Comparison of ENCODE assay signal across 1 cellular context in the genomic region with DNA sequence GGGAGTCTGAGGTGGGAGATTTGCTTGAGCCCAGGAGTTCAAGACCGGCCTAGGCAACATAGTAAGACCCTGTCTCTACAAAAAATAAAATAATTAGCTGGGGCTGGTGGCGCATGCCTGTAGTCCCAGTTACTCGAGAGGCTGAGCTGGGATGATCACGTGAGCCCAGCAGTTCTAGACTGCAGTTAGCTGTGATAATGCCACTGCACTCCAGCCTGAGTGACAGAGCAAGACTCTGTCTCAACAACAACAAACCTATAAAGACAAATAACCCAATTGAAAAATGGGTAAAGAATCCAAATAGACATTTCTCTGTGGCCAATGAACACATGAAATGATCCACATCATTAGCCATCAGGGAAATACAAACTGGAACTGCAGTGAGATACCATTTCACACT.
TF ChIP-seq lines count a peak whose summit lies in the region.

No MANE protein-coding gene starts in this region.

TF ChIP-seq in GM12878, 131 proteins besides CTCF, POLR2A, EP300 and RAD21:
- TF ChIP-seq, protein P1, sequence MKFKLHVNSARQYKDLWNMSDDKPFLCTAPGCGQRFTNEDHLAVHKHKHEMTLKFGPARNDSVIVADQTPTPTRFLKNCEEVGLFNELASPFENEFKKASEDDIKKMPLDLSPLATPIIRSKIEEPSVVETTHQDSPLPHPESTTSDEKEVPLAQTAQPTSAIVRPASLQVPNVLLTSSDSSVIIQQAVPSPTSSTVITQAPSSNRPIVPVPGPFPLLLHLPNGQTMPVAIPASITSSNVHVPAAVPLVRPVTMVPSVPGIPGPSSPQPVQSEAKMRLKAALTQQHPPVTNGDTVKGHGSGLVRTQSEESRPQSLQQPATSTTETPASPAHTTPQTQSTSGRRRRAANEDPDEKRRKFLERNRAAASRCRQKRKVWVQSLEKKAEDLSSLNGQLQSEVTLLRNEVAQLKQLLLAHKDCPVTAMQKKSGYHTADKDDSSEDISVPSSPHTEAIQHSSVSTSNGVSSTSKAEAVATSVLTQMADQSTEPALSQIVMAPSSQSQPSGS (IDR thresholded peaks at IDR 0.05; ENCODE audit: low read length) = no peak
- TF ChIP-seq, protein P2, sequence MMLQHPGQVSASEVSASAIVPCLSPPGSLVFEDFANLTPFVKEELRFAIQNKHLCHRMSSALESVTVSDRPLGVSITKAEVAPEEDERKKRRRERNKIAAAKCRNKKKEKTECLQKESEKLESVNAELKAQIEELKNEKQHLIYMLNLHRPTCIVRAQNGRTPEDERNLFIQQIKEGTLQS (IDR thresholded peaks at IDR 0.05; ENCODE audit: borderline replicate concordance, extremely low read depth, low read depth, low read length) = no peak
- TF ChIP-seq BACH1 (IDR thresholded peaks at IDR 0.05; ENCODE audit: borderline replicate concordance) = no peak
- TF ChIP-seq, protein P3, sequence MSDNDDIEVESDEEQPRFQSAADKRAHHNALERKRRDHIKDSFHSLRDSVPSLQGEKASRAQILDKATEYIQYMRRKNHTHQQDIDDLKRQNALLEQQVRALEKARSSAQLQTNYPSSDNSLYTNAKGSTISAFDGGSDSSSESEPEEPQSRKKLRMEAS (IDR thresholded peaks at IDR 0.05; ENCODE audit: low read depth, low read length) = no peak
- no peak for TF ChIP-seq MXI1 (IDR thresholded peaks at IDR 0.05; ENCODE audit: low read depth, low read length)
- TF ChIP-seq SREBF1 (IDR thresholded peaks at IDR 0.05; ENCODE audit: low read length) = no peak
- TF ChIP-seq NRF1 (conservative IDR thresholded peaks at IDR 0.05; ENCODE audit: low read depth, low read length) = no peak
- TF ChIP-seq POU2F2 (IDR thresholded peaks at IDR 0.05; ENCODE audit: borderline replicate concordance, low read depth, low read length) = no peak
- no peak for TF ChIP-seq NFIC (IDR thresholded peaks at IDR 0.05; ENCODE audit: low read depth, low read length)
- TF ChIP-seq, protein P4, sequence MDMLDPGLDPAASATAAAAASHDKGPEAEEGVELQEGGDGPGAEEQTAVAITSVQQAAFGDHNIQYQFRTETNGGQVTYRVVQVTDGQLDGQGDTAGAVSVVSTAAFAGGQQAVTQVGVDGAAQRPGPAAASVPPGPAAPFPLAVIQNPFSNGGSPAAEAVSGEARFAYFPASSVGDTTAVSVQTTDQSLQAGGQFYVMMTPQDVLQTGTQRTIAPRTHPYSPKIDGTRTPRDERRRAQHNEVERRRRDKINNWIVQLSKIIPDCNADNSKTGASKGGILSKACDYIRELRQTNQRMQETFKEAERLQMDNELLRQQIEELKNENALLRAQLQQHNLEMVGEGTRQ (IDR thresholded peaks at IDR 0.05; ENCODE audit: borderline replicate concordance, low read depth, low read length) = no peak
- TF ChIP-seq RFX5 (IDR thresholded peaks at IDR 0.05; ENCODE audit: low read depth, low read length) = no peak
- TF ChIP-seq, protein P5, sequence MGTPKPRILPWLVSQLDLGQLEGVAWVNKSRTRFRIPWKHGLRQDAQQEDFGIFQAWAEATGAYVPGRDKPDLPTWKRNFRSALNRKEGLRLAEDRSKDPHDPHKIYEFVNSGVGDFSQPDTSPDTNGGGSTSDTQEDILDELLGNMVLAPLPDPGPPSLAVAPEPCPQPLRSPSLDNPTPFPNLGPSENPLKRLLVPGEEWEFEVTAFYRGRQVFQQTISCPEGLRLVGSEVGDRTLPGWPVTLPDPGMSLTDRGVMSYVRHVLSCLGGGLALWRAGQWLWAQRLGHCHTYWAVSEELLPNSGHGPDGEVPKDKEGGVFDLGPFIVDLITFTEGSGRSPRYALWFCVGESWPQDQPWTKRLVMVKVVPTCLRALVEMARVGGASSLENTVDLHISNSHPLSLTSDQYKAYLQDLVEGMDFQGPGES (IDR thresholded peaks at IDR 0.05) = no peak
- no peak for TF ChIP-seq POLR2AphosphoS2 (IDR thresholded peaks at IDR 0.05; ENCODE audit: low read depth, low read length)
- TF ChIP-seq ZZZ3 (IDR thresholded peaks at IDR 0.05; ENCODE audit: control insufficient read depth, insufficient read length, low read depth) = no peak
- no peak for TF ChIP-seq TARDBP (IDR thresholded peaks at IDR 0.05; ENCODE audit: borderline replicate concordance)
- no peak for TF ChIP-seq NR2F1 (conservative IDR thresholded peaks at IDR 0.05)
